In the genomic region with DNA sequence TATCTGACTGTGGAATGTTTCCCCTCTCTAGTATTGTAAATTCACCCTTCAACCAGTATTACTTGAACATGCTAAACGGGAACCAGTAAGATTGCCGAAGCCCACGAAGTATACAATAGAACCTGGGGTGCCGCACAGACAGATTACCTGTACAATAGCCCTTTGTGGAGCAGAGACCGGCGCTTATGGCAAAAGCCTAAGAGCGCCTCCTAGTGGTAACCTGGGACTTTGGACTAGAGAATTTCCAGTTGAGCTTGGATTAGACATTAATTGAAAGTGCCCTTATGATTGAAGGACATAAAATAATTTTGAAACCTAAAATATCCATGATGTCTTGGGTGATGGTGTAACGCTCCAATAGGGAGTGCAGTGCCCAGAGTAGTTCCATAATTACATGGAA, we compare ENCODE assay signal across 9 cellular contexts. TPM values are rescaled to one million over a fixed set of nuclear protein-coding genes. Genes with fewer than 3 reads are reported as not detected.
DNase-seq lines count a peak whose midpoint lies in the region; ATAC-seq, FAIRE-seq and TF ChIP-seq lines count a peak whose summit lies in the region.
"Had no signal": no experiment of that assay in that cellular context is flagged by ENCODE, and none has a peak within 500 bp of the region (broad histone marks: within the 10 kb centered on the region; RNA-seq: fewer than 3 reads in every experiment).

No MANE protein-coding gene starts in this region.

- TF ChIP-seq POLR2A in H54 (IDR thresholded peaks at IDR 0.05; ENCODE audit: low read depth, low read length): no peak

- H3K4me3 Mint-ChIP-seq in activated CD4-positive, alpha-beta T cell treated with anti-CD3 and anti-CD28 coated beads, Interleukin-2, amount 10 ng/mL, durations not matched to agents 7 days and 5 days: no peak overlapping the region

- TF ChIP-seq CTCF in AG09319 (IDR thresholded peaks at IDR 0.05; ENCODE audit: low read depth, low read length) (peak; percentile 69), lower lobe of right lung (IDR thresholded peaks at IDR 0.05) (peak; percentile 70)

- POLR2A ChIA-PET in activated CD4-positive, alpha-beta T cell treated with anti-CD3 and anti-CD28 coated beads, Interleukin-2, amount 10 ng/mL, durations not matched to agents 7 days and 5 days (lab: Charles Lee): no interaction called here

- intact Hi-C loops in lower lobe of right lung (cut with DNase I): no loop called here

- FAIRE-seq in H54 (lab: Jason Lieb, UNC): no peak

- no peaks in the 10 kb centered on the region for H3K27me3 Mint-ChIP-seq in activated CD4-positive, alpha-beta T cell treated with anti-CD3 and anti-CD28 coated beads, Interleukin-2, amount 10 ng/mL, durations not matched to agents 7 days and 5 days

- H3K27me3 ChIP-seq in lower lobe of right lung (ENCODE audit: low read depth): no peaks in the 10 kb centered on the region

- no peaks in the 10 kb centered on the region for H3K4me1 ChIP-seq in lower lobe of right lung

- H3K27ac Mint-ChIP-seq in activated CD4-positive, alpha-beta T cell treated with anti-CD3 and anti-CD28 coated beads, Interleukin-2, amount 10 ng/mL, durations not matched to agents 7 days and 5 days: no peak overlapping the region

- no peaks in the 10 kb centered on the region for H3K9me3 ChIP-seq in lower lobe of right lung

- peaks cover 29% of the 10 kb centered on the region for H3K4me1 Mint-ChIP-seq in activated CD4-positive, alpha-beta T cell treated with anti-CD3 and anti-CD28 coated beads, Interleukin-2, amount 10 ng/mL, durations not matched to agents 7 days and 5 days

- DNase-seq in AG09319 (ENCODE audit: extremely low read depth, low read depth): peak; percentile 20
- DNase-seq in H54 (ENCODE audit: insufficient read length, low spot score): peak; percentile 2
- DNase-seq in NCI-H524 (lab: John Stamatoyannopoulos, UW): peak; percentile 4 to 81
- peak; percentile 78 for DNase-seq in activated CD4-positive, alpha-beta T cell treated with anti-CD3 and anti-CD28 coated beads, Interleukin-2, amount 10 ng/mL, durations not matched to agents 7 days and 5 days
- DNase-seq in dermis blood vessel endothelial cell: peak; percentile 79
- peak; percentile 45 for DNase-seq in lower lobe of right lung
- DNase-seq in stimulated activated CD8-positive, alpha-beta memory T cell treated with anti-CD3 and anti-CD28 coated beads, Interleukin-15, amount 100 ng/mL, for 1 hour (ENCODE audit: low read depth): peak; percentile 35

- H3K4me3 ChIP-seq in lower lobe of right lung: no peak overlapping the region

- no peaks in the 10 kb centered on the region for H3K9me3 Mint-ChIP-seq in activated CD4-positive, alpha-beta T cell treated with anti-CD3 and anti-CD28 coated beads, Interleukin-2, amount 10 ng/mL, durations not matched to agents 7 days and 5 days

- no peaks in the 10 kb centered on the region for H3K36me3 Mint-ChIP-seq in activated CD4-positive, alpha-beta T cell treated with anti-CD3 and anti-CD28 coated beads, Interleukin-2, amount 10 ng/mL, durations not matched to agents 7 days and 5 days (ENCODE audit: low read depth)

- no peaks in the 10 kb centered on the region for H3K36me3 ChIP-seq in lower lobe of right lung

- no peak overlapping the region for H3K27ac ChIP-seq in lower lobe of right lung

- ATAC-seq in lower lobe of right lung (peak; percentile 79 to 84), HG03469 (IDR thresholded peaks at IDR 0.05; ENCODE audit: unreplicated experiment) (no peak)

- CTCF ChIA-PET in activated CD4-positive, alpha-beta T cell treated with anti-CD3 and anti-CD28 coated beads, Interleukin-2, amount 10 ng/mL, durations not matched to agents 7 days and 5 days (lab: Charles Lee): interaction anchor here (0.5 to 2.1 kb wide), 11 partner anchors 8 to 194 kb away, joined by 3 to 8 read pairs (median 3); no protein-coding TSS in a partner anchor

RNA-seq across cellular contexts. Expression of gene ZNF157, which starts 14.1 kb away (rescaled TPM):
- under 1 TPM; 0.40 to 0.42 TPM for total RNA-seq in activated CD4-positive, alpha-beta T cell treated with anti-CD3 and anti-CD28 coated beads, Interleukin-2, amount 10 ng/mL, durations not matched to agents 7 days and 5 days
- 0.17 TPM in 1 of 2 replicates, not detected in the other for total RNA-seq in dermis blood vessel endothelial cell
- 0.21 TPM for total RNA-seq in lower lobe of right lung
- total RNA-seq: subcutaneous adipose tissue had no signal

Comparison
In these comparisons a context has a peak if more than half of its experiments do, and no peak if none do; other contexts are left out.
1. DNase-seq: peak in every context shown above with its lines; median percentile 79 in dermis blood vessel endothelial cell; 78 in activated CD4-positive, alpha-beta T cell treated with anti-CD3 and anti-CD28 coated beads, Interleukin-2, amount 10 ng/mL, durations not matched to agents 7 days and 5 days; 45 in lower lobe of right lung; 42 in NCI-H524; 35 in stimulated activated CD8-positive, alpha-beta memory T cell treated with anti-CD3 and anti-CD28 coated beads, Interleukin-15, amount 100 ng/mL, for 1 hour; 20 in AG09319; 2 in H54.